ENCODE assay signal across 18 cellular contexts in genomic region chr2:20104900-20105545, GRCh38. TPM values are rescaled to one million over a fixed set of nuclear protein-coding genes. Genes with fewer than 3 reads are reported as not detected.
DNase-seq lines count a peak whose midpoint lies in the region; ATAC-seq, FAIRE-seq and TF ChIP-seq lines count a peak whose summit lies in the region.
"Had no signal": no experiment of that assay in that cellular context is flagged by ENCODE, and none has a peak within 500 bp of the region (broad histone marks: within the 10 kb centered on the region; RNA-seq: fewer than 3 reads in every experiment).

No MANE protein-coding gene starts in this region.

- DNase-seq in NOMO-1 treated with DMSO at 0.1 percent for 48 hours (lab: John Stamatoyannopoulos, UW; ENCODE audit: unreplicated experiment) (peak; percentile 5), NOMO-1 treated with dmso at 0.1 percent for 144 hours (lab: John Stamatoyannopoulos, UW; ENCODE audit: unreplicated experiment) (no peak), NCI-H2107 treated with DMSO at 0.1 percent for 48 hours (lab: John Stamatoyannopoulos, UW; ENCODE audit: unreplicated experiment) (peak; percentile 22), GM12878 (ENCODE audit: low read depth, low spot score) (no peak), upper lobe of left lung (peak in 1 of 2 donors; percentile 48), posterior cingulate gyrus (no peak)
- DNase-seq: activated CD4-positive, alpha-beta T cell treated with anti-CD3 and anti-CD28 coated beads, Interleukin-2, amount 50 U/mL, for 4 hours; activated effector memory CD4-positive, alpha-beta T cell treated with anti-CD3 and anti-CD28 coated beads, Interleukin-2, amount 50 U/mL, for 16 hours; endodermal cell; NCI-H526; stimulated activated naive CD8-positive, alpha-beta T cell treated with anti-CD3 and anti-CD28 coated beads, Interleukin-15, Interleukin-2, amounts not matched to agents 100 U/mL and 50 U/mL, for 24 hours; tibial artery had no signal

- H3K9me3 ChIP-seq in GM12878 (replicated peaks; ENCODE audit: control insufficient read depth, insufficient read depth, low read length) (peaks cover 11% of the 10 kb centered on the region; the same call in 2 of the 3 replicates), upper lobe of left lung (no peaks in the 10 kb centered on the region)
- H3K9me3 ChIP-seq: tibial artery had no signal

- H3K4me3 ChIP-seq in GM12878 = no peak overlapping the region
- H3K4me3 ChIP-seq in upper lobe of left lung = peak overlapping the region in 2 of 4 donors; percentile 4 to 21
- H3K4me3 ChIP-seq: breast epithelium, coronary artery, tibial artery had no signal

- no peaks in the 10 kb centered on the region for H4K20me1 ChIP-seq in GM12878 (ENCODE audit: control insufficient read depth, insufficient read depth)

- TF ChIP-seq CTCF in GM12878 (IDR thresholded peaks at IDR 0.05 in 2 of 3, conservative IDR thresholded peaks at IDR 0.05 in 1 of 3; ENCODE audit: control insufficient read depth in 2 of 3, extremely low read depth in 1 of 3, insufficient read depth in 1 of 3, low read depth in 3 of 3, low read length in 3 of 3) (no peak), upper lobe of left lung (IDR thresholded peaks at IDR 0.05) (no peak)

- TF ChIP-seq POLR2A in GM12878 (IDR thresholded peaks at IDR 0.05; ENCODE audit: low read depth, low read length) = no peak
- TF ChIP-seq POLR2A in upper lobe of left lung (IDR thresholded peaks at IDR 0.05) = peak in 1 of 4 donors; percentile 31

- H3K79me2 ChIP-seq in GM12878 (ENCODE audit: control insufficient read depth, insufficient read depth, low read length) = no peaks in the 10 kb centered on the region

- no peak for FAIRE-seq in GM12878 (lab: Jason Lieb, UNC)
- FAIRE-seq: H54 had no signal

- WGBS in GM12878 (ENCODE audit: insufficient coverage, insufficient replicate concordance, low lambda C conversion rate, missing lambda C conversion rate) = 40% methylated on average over 9 of the region's 9 CpGs
- WGBS in upper lobe of left lung, 2 donors = 45 to 46% methylated on average over 7 to 9 of the region's 9 CpGs

- no peak overlapping the region for H3K9ac ChIP-seq in GM12878 (ENCODE audit: control insufficient read depth, insufficient read depth, low read length)

- peak overlapping the region; percentile 39; the same call in 1 of the 2 replicates for H2AFZ ChIP-seq in GM12878 (ENCODE audit: control insufficient read depth, low read depth, low read length)

- intact Hi-C loops in GM12878 (cut with micrococcal nuclease; ENCODE audit: unreplicated experiment) (no loop called here), posterior cingulate gyrus (cut with DNase I) (no loop called here)

- peak overlapping the region; percentile 44; the same call in 1 of the 2 replicates for H3K4me2 ChIP-seq in GM12878 (ENCODE audit: control insufficient read depth, insufficient read depth)

- TF ChIP-seq EP300 in GM12878 (IDR thresholded peaks at IDR 0.05; ENCODE audit: borderline replicate concordance in 1 of 2, control insufficient read depth in 1 of 2, low read depth in 2 of 2, low read length in 2 of 2) = no peak
- TF ChIP-seq EP300 in upper lobe of left lung (IDR thresholded peaks at IDR 0.05) = peak in 1 of 4 donors; percentile 14

- H3K4me1 ChIP-seq in GM12878 (ENCODE audit: control insufficient read depth, insufficient read depth, low read length) (no peaks in the 10 kb centered on the region), upper lobe of left lung (peaks cover 0 to 10% (median 6%) of the 10 kb centered on the region in 4 donors)
- H3K4me1 ChIP-seq: breast epithelium, tibial artery had no signal

- BruUV-seq in GM12878 (replicated peaks; lab: Mats Ljungman, UMichigan) = no TSS peak

- H3K36me3 ChIP-seq in GM12878 (ENCODE audit: control insufficient read depth in 2 of 2, insufficient read depth in 2 of 2, low read length in 1 of 2) (no peaks in the 10 kb centered on the region), upper lobe of left lung (no peaks in the 10 kb centered on the region)
- H3K36me3 ChIP-seq: breast epithelium, tibial artery had no signal

- RAD21 ChIA-PET in GM12878 (lab: Charles Lee; ENCODE audit: unreplicated experiment) = interaction anchor here (1.3 to 3.8 kb wide), 3 partner anchors 89 to 121 kb away, joined by 4 to 16 read pairs (median 8); partner anchors contain the start of gene SDC1

- H3K27ac ChIP-seq in GM12878 (ENCODE audit: control insufficient read depth, insufficient read depth) = no peak overlapping the region
- peak overlapping the region in 2 of 4 donors; percentile 18 to 68 for H3K27ac ChIP-seq in upper lobe of left lung
- H3K27ac ChIP-seq: breast epithelium, coronary artery, tibial artery had no signal

- POLR2A ChIA-PET in GM12878 (lab: Charles Lee) = no interaction called here

- in situ Hi-C loops in GM12878 (cut with MboI) = no loop called here

- TF ChIP-seq RAD21 in GM12878 (IDR thresholded peaks at IDR 0.05; ENCODE audit: insufficient read depth, low read depth, low read length) = no peak

- CTCF ChIA-PET in GM12878 (lab: Yijun Ruan, JAX) = interaction anchor here (0.7 to 3.8 kb wide), 4 partner anchors 39 to 121 kb away, joined by 3 to 26 read pairs (median 8); partner anchors contain the start of gene SDC1

- SMC1A ChIA-PET in GM12878 (lab: Charles Lee; ENCODE audit: uncharacterized antibody, unreplicated experiment) = interaction anchor here (0.7 to 2.5 kb wide), 3 partner anchors 14 to 120 kb away, joined by 3 to 9 read pairs (median 3); partner anchors contain the start of gene SDC1

- ATAC-seq in GM12878 = no peak; the same call in 2 of the 3 replicates
- ATAC-seq in upper lobe of left lung (ENCODE audit: low FRiP score in 2 of 2) = peak; percentile 26 to 73
- no peak for ATAC-seq in HG02798 (IDR thresholded peaks at IDR 0.05; ENCODE audit: poor library complexity, unreplicated experiment)
- no peak for ATAC-seq in HG02588 (IDR thresholded peaks at IDR 0.05; ENCODE audit: unreplicated experiment)
- ATAC-seq: stimulated activated naive CD8-positive, alpha-beta T cell treated with anti-CD3 and anti-CD28 coated beads, Interleukin-15, Interleukin-2, amounts not matched to agents 100 U/mL and 50 U/mL, for 24 hours; WTC11 had no signal

- H3K27me3 ChIP-seq in GM12878 (replicated peaks in 1 of 2; ENCODE audit: control insufficient read depth in 2 of 2, insufficient read depth in 2 of 2, low read length in 1 of 2) (no peaks in the 10 kb centered on the region), upper lobe of left lung (no peaks in the 10 kb centered on the region)
- H3K27me3 ChIP-seq: breast epithelium had no signal

TF ChIP-seq in GM12878, 131 proteins besides CTCF, POLR2A, EP300 and RAD21:
- TF ChIP-seq REST (IDR thresholded peaks at IDR 0.05; ENCODE audit: low read depth, low read length) (no peak), FOS (IDR thresholded peaks at IDR 0.05; ENCODE audit: borderline replicate concordance, extremely low read depth, insufficient read length) (no peak), SPI1 (IDR thresholded peaks at IDR 0.05; ENCODE audit: borderline replicate concordance, insufficient read depth, low read depth, low read length) (peak; percentile 25; the same call in 1 of the 2 replicates), POU2F2 (IDR thresholded peaks at IDR 0.05; ENCODE audit: borderline replicate concordance, low read depth, low read length) (no peak)

RNA-seq across cellular contexts. Expression of gene LAPTM4A, which starts 53.6 kb away (rescaled TPM):
- total RNA-seq in GM12878 (2013; cell fraction: nucleolus; rRNA removed) = 20.7 and 23.4 TPM in 2 replicates
- 17.8 and 21.2 TPM in 2 replicates for total RNA-seq in GM12878 (2014; rRNA removed)
- 23.9 and 25.6 TPM in 2 replicates for total RNA-seq in GM12878 (2014; rRNA removed; fragmentation: Illumina TruSeq; extraction: Trizol)
- total RNA-seq in GM12878 (2021) = 26.9 and 27.2 TPM in 2 replicates
- polyA plus RNA-seq in GM12878 (2011; ENCODE audit: low read depth) = 21.4 TPM
- 107 and 126 TPM in 2 replicates for polyA plus RNA-seq in GM12878 (2011; rRNA removed)
- polyA plus RNA-seq in GM12878 (2011; cell fraction: cytosol; rRNA removed) = 51.1 and 59.2 TPM in 2 replicates
- 28.9 and 29.4 TPM in 2 replicates for polyA plus RNA-seq in GM12878 (2011; cell fraction: nucleus; rRNA removed)
- polyA plus RNA-seq in GM12878 (2012) = 40.6 and 45.5 TPM in 2 replicates
- polyA plus RNA-seq in GM12878 (2014; fragmentation: Illumina TruSeq; extraction: Trizol) = 38.5 and 52.1 TPM in 2 replicates
- polyA plus RNA-seq in GM12878 (2014; fragmentation: Nextera tagmentation; extraction: Ambion mirVana) = 10 to 100 TPM; 77.2 to 87.8 TPM
- 22.8 and 24.7 TPM in 2 replicates for polyA plus RNA-seq in GM12878 (2014; rRNA removed)
- polyA plus RNA-seq in GM12878 (2016; fragmentation: Nextera tagmentation; extraction: Ambion mirVana) = 10 to 100 TPM; 53.1 to 62.2 TPM
- polyA minus RNA-seq in GM12878 (2011; rRNA and poly(A)+ RNA removed) = 36.8 and 56.5 TPM in 2 replicates
- 13.4 and 15.2 TPM in 2 replicates for polyA minus RNA-seq in GM12878 (2011; cell fraction: cytosol; rRNA and poly(A)+ RNA removed)
- 13.2 and 14.4 TPM in 2 replicates for polyA minus RNA-seq in GM12878 (2011; cell fraction: nucleus; rRNA and poly(A)+ RNA removed)
- total RNA-seq in upper lobe of left lung = 100 to 1,000 TPM in 3 of 6 donors, 10 to 100 TPM in 3; 27.2 to 210 (median 116) TPM

Comparison
In these comparisons a context has a peak if more than half of its experiments do, and no peak if none do; other contexts are left out.
1. DNase-seq: peak in NOMO-1 treated with DMSO at 0.1 percent for 48 hours (single experiment) and NCI-H2107 treated with DMSO at 0.1 percent for 48 hours (single experiment); none in NOMO-1 treated with dmso at 0.1 percent for 144 hours (single experiment), GM12878 (single experiment) and posterior cingulate gyrus (0 of 10).
2. ATAC-seq: peak in upper lobe of left lung (2 of 2); none in GM12878 (single experiment), HG02798 (single experiment) and HG02588 (single experiment).